Comparison of ENCODE assay signal across 19 cellular contexts in the genomic region with DNA sequence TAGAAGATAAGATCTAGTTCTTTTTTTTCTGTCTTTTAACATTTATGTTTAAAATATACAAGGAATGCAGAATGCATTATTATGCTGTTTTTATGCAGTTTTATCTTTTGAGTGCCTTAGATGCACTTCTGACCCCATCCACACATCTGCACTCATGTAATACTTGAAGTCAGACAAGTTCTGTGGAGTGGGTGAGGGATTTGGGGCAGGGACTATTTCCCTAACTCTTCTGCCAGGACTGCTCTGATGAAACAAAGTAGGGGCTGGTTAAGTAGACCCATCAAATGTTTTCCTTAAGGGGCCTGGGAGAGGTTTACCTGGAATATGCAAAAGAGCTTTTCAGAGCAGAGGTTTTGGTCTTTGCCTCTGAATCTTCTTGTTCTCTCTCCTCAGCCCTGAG. TPM values are rescaled to one million over a fixed set of nuclear protein-coding genes. Genes with fewer than 3 reads are reported as not detected.
DNase-seq lines count a peak whose midpoint lies in the region; ATAC-seq and TF ChIP-seq lines count a peak whose summit lies in the region.
"Had no signal": no experiment of that assay in that cellular context is flagged by ENCODE, and none has a peak within 500 bp of the region (broad histone marks: within the 10 kb centered on the region; RNA-seq: fewer than 3 reads in every experiment).

No MANE protein-coding gene starts in this region.

- H3K4me1 Mint-ChIP-seq in activated naive CD4-positive, alpha-beta T cell treated with anti-CD3 and anti-CD28 coated beads, Interleukin-2, amount 10 ng/mL, durations not matched to agents 7 days and 5 days, result no peaks in the 10 kb centered on the region
- H3K4me1 Mint-ChIP-seq: B cell had no signal

- H3K4me1 ChIP-seq in left lung (no peaks in the 10 kb centered on the region), upper lobe of right lung (no peaks in the 10 kb centered on the region)
- H3K4me1 ChIP-seq: BLaER1, Caco-2, HAP-1 had no signal

- H3K9me3 ChIP-seq in left lung (no peaks in the 10 kb centered on the region), upper lobe of right lung (no peaks in the 10 kb centered on the region)
- H3K9me3 ChIP-seq: BLaER1, Caco-2, HAP-1 had no signal

- CTCF ChIA-PET in activated naive CD4-positive, alpha-beta T cell treated with anti-CD3 and anti-CD28 coated beads, Interleukin-2, amount 10 ng/mL, durations not matched to agents 7 days and 5 days (lab: Charles Lee), result interaction anchor here (0.9 kb wide), 1 partner anchor 316 kb away, joined by 3 read pairs; no protein-coding TSS in a partner anchor

- in situ Hi-C loops in KBM-7 (cut with MboI; ENCODE audit: low pct_unique_long_range_greater_than_20kb, low sequenced_read_pairs), result no loop called here

- peaks cover 0 to 100% of the 10 kb centered on the region in 2 donors for H3K36me3 ChIP-seq in left lung
- peaks cover 99% of the 10 kb centered on the region for H3K36me3 ChIP-seq in upper lobe of right lung

- H3K4me3 Mint-ChIP-seq in activated naive CD4-positive, alpha-beta T cell treated with anti-CD3 and anti-CD28 coated beads, Interleukin-2, amount 10 ng/mL, durations not matched to agents 7 days and 5 days, result no peak overlapping the region
- H3K4me3 Mint-ChIP-seq: B cell; CD4-positive, CD25-positive, alpha-beta regulatory T cell; CD8-positive, alpha-beta T cell; HFFc6 had no signal

- H3K4me3 ChIP-seq in left lung, result no peak overlapping the region
- no peak overlapping the region for H3K4me3 ChIP-seq in upper lobe of right lung
- H3K4me3 ChIP-seq: BLaER1, HAP-1 had no signal

- TF ChIP-seq CTCF in left lung (IDR thresholded peaks at IDR 0.05) (no peak), upper lobe of right lung (IDR thresholded peaks at IDR 0.05) (no peak)

- H3K27me3 Mint-ChIP-seq in activated naive CD4-positive, alpha-beta T cell treated with anti-CD3 and anti-CD28 coated beads, Interleukin-2, amount 10 ng/mL, durations not matched to agents 7 days and 5 days, result no peaks in the 10 kb centered on the region
- H3K27me3 Mint-ChIP-seq: B cell; CD4-positive, CD25-positive, alpha-beta regulatory T cell had no signal

- H3K9me3 Mint-ChIP-seq in activated naive CD4-positive, alpha-beta T cell treated with anti-CD3 and anti-CD28 coated beads, Interleukin-2, amount 10 ng/mL, durations not matched to agents 7 days and 5 days, result no peaks in the 10 kb centered on the region
- H3K9me3 Mint-ChIP-seq: CD8-positive, alpha-beta T cell; HFFc6 had no signal

- ATAC-seq in left lung, result peak; percentile 72
- ATAC-seq in upper lobe of right lung, result peak; percentile 42
- ATAC-seq: CD8-positive, alpha-beta T cell had no signal

- H3K27ac Mint-ChIP-seq in activated naive CD4-positive, alpha-beta T cell treated with anti-CD3 and anti-CD28 coated beads, Interleukin-2, amount 10 ng/mL, durations not matched to agents 7 days and 5 days, result peak overlapping the region; percentile 28
- H3K27ac Mint-ChIP-seq: B cell; CD4-positive, CD25-positive, alpha-beta regulatory T cell; CD8-positive, alpha-beta T cell; HFFc6 had no signal

- H3K27me3 ChIP-seq in left lung (no peaks in the 10 kb centered on the region), upper lobe of right lung (no peaks in the 10 kb centered on the region)
- H3K27me3 ChIP-seq: BLaER1 had no signal

- H3K27ac ChIP-seq in left lung (peak overlapping the region; percentile 10 to 14), upper lobe of right lung (no peak overlapping the region)
- H3K27ac ChIP-seq: 22Rv1, BLaER1, C4-2B had no signal

- DNase-seq in activated naive CD4-positive, alpha-beta T cell treated with anti-CD3 and anti-CD28 coated beads, Interleukin-2, amount 10 ng/mL, durations not matched to agents 7 days and 5 days, result no peak
- no peak for DNase-seq in activated naive CD4-positive, alpha-beta T cell (lab: John Stamatoyannopoulos, UW)
- DNase-seq in left lung (no peak), upper lobe of right lung (no peak), KBM-7 (no peak)
- DNase-seq in stimulated activated CD4-positive, alpha-beta T cell treated with anti-CD3 and anti-CD28 coated beads, Interleukin-1b, Interleukin-23, amount 100 ng/mL, for 48 hours, result no peak
- DNase-seq: Caco-2; CD4-positive, CD25-positive, alpha-beta regulatory T cell; CD8-positive, alpha-beta T cell; DMS153; GF-D8; GOT3; HFFc6 had no signal

- intact Hi-C loops in left lung (cut with DNase I) (no loop called here), upper lobe of right lung (cut with DNase I) (no loop called here)

- peaks cover 48% of the 10 kb centered on the region for H3K36me3 Mint-ChIP-seq in activated naive CD4-positive, alpha-beta T cell treated with anti-CD3 and anti-CD28 coated beads, Interleukin-2, amount 10 ng/mL, durations not matched to agents 7 days and 5 days

RNA-seq across cellular contexts. Expression of gene TRNAU1AP, which starts 11.4 kb away (rescaled TPM):
- total RNA-seq in left lung, result 10 to 100 TPM; 26.1 to 27.0 TPM
- total RNA-seq in upper lobe of right lung, result 24.5 TPM

RNA-seq across cellular contexts. Expression of gene RAB42, which starts 27.8 kb away (rescaled TPM):
- total RNA-seq in left lung (10 to 100 TPM in 1 of 2 donors, 1 to 10 TPM in 1; 6.1 to 17.7 TPM), upper lobe of right lung (5.5 TPM)
- total RNA-seq: B cell; CD4-positive, CD25-positive, alpha-beta regulatory T cell; CD8-positive, alpha-beta T cell; G401 had no signal

RNA-seq across cellular contexts. Expression of gene RCC1, which starts 58.5 kb away (rescaled TPM):
- total RNA-seq in left lung (10 to 100 TPM; 35.5 to 36.3 TPM), upper lobe of right lung (27.9 TPM)
